ENCODE assay signal across 1 cellular context in the genomic region with DNA sequence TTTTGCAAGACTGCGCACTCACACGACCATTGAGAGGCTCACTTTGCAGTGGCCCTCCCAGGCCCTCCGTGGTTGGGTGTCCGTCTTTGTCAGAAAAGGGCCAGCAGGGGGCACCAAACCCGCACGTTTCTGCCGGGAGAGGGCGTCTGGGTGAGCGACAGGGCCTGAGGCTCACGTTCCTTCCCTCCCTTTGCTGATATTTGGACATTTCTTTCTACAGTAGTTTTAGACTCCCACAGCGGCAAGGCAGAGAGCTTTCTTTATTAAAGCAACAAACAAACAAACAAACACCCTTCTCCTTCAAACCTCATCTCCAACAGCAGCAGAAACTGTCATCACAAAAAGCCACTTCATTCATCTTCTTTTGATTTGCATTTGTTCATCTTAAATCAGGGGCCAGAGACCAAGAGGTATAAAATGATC.
A peak's percentile ranks its signal among the peaks of the same experiment; 100 is the strongest.
TF ChIP-seq lines count a peak whose summit lies in the region.

No MANE protein-coding gene starts in this region.

TF ChIP-seq in HEK293, 187 proteins besides CTCF, POLR2A, EP300 and RAD21 (continued from another document):
- TF ChIP-seq, protein P1, sequence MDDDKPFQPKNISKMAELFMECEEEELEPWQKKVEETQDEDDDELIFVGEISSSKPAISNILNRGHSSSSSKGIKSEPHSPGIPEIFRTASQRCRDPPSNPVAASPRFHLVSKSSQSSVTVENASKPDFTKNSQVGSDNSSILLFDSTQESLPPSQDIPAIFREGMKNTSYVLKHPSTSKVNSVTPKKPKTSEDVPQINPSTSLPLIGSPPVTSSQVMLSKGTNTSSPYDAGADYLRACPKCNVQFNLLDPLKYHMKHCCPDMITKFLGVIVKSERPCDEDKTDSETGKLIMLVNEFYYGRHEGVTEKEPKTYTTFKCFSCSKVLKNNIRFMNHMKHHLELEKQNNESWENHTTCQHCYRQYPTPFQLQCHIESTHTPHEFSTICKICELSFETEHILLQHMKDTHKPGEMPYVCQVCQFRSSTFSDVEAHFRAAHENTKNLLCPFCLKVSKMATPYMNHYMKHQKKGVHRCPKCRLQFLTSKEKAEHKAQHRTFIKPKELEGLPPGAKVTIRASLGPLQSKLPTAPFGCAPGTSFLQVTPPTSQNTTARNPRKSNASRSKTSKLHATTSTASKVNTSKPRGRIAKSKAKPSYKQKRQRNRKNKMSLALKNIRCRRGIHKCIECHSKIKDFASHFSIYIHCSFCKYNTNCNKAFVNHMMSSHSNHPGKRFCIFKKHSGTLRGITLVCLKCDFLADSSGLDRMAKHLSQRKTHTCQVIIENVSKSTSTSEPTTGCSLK (tag by site-specific recombination; IDR thresholded peaks at IDR 0.05) = no peak
- TF ChIP-seq ZNF221 (tag by site-specific recombination; IDR thresholded peaks at IDR 0.05; ENCODE audit: borderline replicate concordance) = no peak
- TF ChIP-seq ZEB2 (tag by site-specific recombination; IDR thresholded peaks at IDR 0.05) = 0 out of 2 replicates have a peak, but pooled peaks have one; percentile 14
- TF ChIP-seq BCL11B (tag by site-specific recombination; IDR thresholded peaks at IDR 0.05; ENCODE audit: low read depth) = no peak
- no peak for TF ChIP-seq TCF7L2 (IDR thresholded peaks at IDR 0.05; ENCODE audit: borderline replicate concordance, low read depth, low read length)
- no peak for TF ChIP-seq AEBP2 (tag by site-specific recombination; IDR thresholded peaks at IDR 0.05; ENCODE audit: borderline replicate concordance)
- TF ChIP-seq, protein P2, sequence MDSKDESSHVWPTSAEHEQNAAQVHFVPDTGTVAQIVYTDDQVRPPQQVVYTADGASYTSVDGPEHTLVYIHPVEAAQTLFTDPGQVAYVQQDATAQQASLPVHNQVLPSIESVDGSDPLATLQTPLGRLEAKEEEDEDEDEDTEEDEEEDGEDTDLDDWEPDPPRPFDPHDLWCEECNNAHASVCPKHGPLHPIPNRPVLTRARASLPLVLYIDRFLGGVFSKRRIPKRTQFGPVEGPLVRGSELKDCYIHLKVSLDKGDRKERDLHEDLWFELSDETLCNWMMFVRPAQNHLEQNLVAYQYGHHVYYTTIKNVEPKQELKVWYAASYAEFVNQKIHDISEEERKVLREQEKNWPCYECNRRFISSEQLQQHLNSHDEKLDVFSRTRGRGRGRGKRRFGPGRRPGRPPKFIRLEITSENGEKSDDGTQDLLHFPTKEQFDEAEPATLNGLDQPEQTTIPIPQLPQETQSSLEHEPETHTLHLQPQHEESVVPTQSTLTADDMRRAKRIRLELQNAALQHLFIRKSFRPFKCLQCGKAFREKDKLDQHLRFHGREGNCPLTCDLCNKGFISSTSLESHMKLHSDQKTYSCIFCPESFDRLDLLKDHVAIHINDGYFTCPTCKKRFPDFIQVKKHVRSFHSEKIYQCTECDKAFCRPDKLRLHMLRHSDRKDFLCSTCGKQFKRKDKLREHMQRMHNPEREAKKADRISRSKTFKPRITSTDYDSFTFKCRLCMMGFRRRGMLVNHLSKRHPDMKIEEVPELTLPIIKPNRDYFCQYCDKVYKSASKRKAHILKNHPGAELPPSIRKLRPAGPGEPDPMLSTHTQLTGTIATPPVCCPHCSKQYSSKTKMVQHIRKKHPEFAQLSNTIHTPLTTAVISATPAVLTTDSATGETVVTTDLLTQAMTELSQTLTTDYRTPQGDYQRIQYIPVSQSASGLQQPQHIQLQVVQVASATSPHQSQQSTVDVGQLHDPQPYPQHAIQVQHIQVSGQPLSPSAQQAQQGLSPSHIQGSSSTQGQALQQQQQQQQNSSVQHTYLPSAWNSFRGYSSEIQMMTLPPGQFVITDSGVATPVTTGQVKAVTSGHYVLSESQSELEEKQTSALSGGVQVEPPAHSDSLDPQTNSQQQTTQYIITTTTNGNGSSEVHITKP (tag by site-specific recombination; IDR thresholded peaks at IDR 0.05) = 0 out of 2 replicates have a peak, but pooled peaks have one; percentile 25
- no peak for TF ChIP-seq ZNF202 (tag by site-specific recombination; IDR thresholded peaks at IDR 0.05; ENCODE audit: borderline replicate concordance)
- no peak for TF ChIP-seq ZNF768 (tag by site-specific recombination; IDR thresholded peaks at IDR 0.05)
- TF ChIP-seq, protein P3, sequence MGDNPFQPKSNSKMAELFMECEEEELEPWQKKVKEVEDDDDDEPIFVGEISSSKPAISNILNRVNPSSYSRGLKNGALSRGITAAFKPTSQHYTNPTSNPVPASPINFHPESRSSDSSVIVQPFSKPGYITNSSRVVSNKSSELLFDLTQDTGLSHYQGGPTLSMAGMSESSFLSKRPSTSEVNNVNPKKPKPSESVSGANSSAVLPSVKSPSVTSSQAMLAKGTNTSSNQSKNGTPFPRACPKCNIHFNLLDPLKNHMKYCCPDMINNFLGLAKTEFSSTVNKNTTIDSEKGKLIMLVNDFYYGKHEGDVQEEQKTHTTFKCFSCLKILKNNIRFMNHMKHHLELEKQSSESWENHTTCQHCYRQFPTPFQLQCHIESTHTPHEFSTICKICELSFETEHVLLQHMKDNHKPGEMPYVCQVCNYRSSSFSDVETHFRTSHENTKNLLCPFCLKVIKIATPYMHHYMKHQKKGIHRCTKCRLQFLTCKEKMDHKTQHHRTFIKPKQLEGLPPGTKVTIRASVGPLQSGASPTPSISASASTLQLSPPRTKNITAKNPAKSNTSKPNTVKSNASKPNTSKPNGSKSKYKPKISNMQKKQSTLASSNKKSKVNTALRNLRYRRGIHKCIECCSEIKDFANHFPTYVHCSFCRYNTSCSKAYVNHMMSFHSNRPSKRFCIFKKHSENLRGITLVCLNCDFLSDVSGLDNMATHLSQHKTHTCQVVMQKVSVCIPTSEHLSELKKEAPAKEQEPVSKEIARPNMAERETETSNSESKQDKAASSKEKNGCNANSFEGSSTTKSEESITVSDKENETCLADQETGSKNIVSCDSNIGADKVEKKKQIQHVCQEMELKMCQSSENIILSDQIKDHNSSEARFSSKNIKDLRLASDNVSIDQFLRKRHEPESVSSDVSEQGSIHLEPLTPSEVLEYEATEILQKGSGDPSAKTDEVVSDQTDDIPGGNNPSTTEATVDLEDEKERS (tag by site-specific recombination; IDR thresholded peaks at IDR 0.05) = no peak
- TF ChIP-seq ZNF2 (tag by site-specific recombination; IDR thresholded peaks at IDR 0.05) = peak; percentile 95
- TF ChIP-seq ZNF660 (tag by site-specific recombination; IDR thresholded peaks at IDR 0.05) = peak; percentile 91
- TF ChIP-seq ZNF211 (tag by site-specific recombination; IDR thresholded peaks at IDR 0.05; ENCODE audit: low read depth) = no peak
- TF ChIP-seq ZNF624 (tag by site-specific recombination; IDR thresholded peaks at IDR 0.05) = no peak
- no peak for TF ChIP-seq GFI1B (tag by site-specific recombination; IDR thresholded peaks at IDR 0.05)
- 0 out of 2 replicates have a peak, but pooled peaks have one; percentile 56 for TF ChIP-seq ZXDB (tag by site-specific recombination; IDR thresholded peaks at IDR 0.05)
